In genomic region chr1:219521325-219521724, GRCh38 we compare ENCODE assay signal across 38 cellular contexts.
"Had no signal": no experiment of that assay in that cellular context is flagged by ENCODE, and none has a peak within 500 bp of the region (broad histone marks: within the 10 kb centered on the region; RNA-seq: fewer than 3 reads in every experiment).

No MANE protein-coding gene starts in this region.

- ATAC-seq: activated CD4-positive, alpha-beta T cell treated with anti-CD3 and anti-CD28 coated beads for 36 hours; activated CD4-positive, CD25-positive, alpha-beta regulatory T cell treated with anti-CD3 and anti-CD28 coated beads, Interleukin-2, amount 50 U/mL, for 24 hours; activated CD8-positive, alpha-beta memory T cell treated with anti-CD3 and anti-CD28 coated beads, Interleukin-2, amount 10 ng/mL, durations not matched to agents 7 days and 5 days; activated CD8-positive, alpha-beta T cell treated with anti-CD3 and anti-CD28 coated beads, Interleukin-2, amount 10 ng/mL, durations not matched to agents 7 days and 5 days; activated naive CD8-positive, alpha-beta T cell treated with anti-CD3 and anti-CD28 coated beads, Interleukin-2, amount 50 U/mL, for 24 hours; body of pancreas; WTC11 had no signal

- H3K4me1 ChIP-seq: adrenal gland, body of pancreas, breast epithelium had no signal

- H3K27me3 ChIP-seq: adrenal gland, body of pancreas, brain microvascular endothelial cell, breast epithelium had no signal

- H3K36me3 ChIP-seq: adrenal gland, brain microvascular endothelial cell, breast epithelium, WERI-Rb-1 had no signal

- DNase-seq: activated CD4-positive, alpha-beta memory T cell treated with anti-CD3 and anti-CD28 coated beads, Interleukin-2, amount 10 ng/mL, durations not matched to agents 7 days and 5 days; activated CD4-positive, alpha-beta T cell treated with anti-CD3 and anti-CD28 coated beads for 1 hour; activated CD4-positive, alpha-beta T cell treated with anti-CD3 and anti-CD28 coated beads for 36 hours; activated CD4-positive, alpha-beta T cell treated with anti-CD3 and anti-CD28 coated beads for 48 hours; activated CD4-positive, alpha-beta T cell treated with anti-CD3 and anti-CD28 coated beads, Interleukin-2, amount 10 ng/mL, durations not matched to agents 7 days and 5 days; activated CD4-positive, alpha-beta T cell treated with anti-CD3 and anti-CD28 coated beads, Interleukin-2, amount 50 U/mL, for 48 hours; activated CD4-positive, CD25-positive, alpha-beta regulatory T cell; activated CD8-positive, alpha-beta memory T cell treated with anti-CD3 and anti-CD28 coated beads for 24 hours; activated CD8-positive, alpha-beta memory T cell treated with anti-CD3 and anti-CD28 coated beads, Interleukin-2, amount 10 ng/mL, durations not matched to agents 7 days and 5 days; activated CD8-positive, alpha-beta memory T cell treated with anti-CD3 and anti-CD28 coated beads, Interleukin-2, amount 50 U/mL, for 48 hours; activated CD8-positive, alpha-beta T cell treated with anti-CD3 and anti-CD28 coated beads, Interleukin-2, amount 10 ng/mL, durations not matched to agents 7 days and 5 days; activated effector memory CD4-positive, alpha-beta T cell treated with Interleukin-2 at 50 U/mL for 16 hours; activated gamma-delta T cell; activated naive CD4-positive, alpha-beta T cell treated with anti-CD3 and anti-CD28 coated beads, Interleukin-2, amount 10 ng/mL, durations not matched to agents 7 days and 5 days; activated naive CD4-positive, alpha-beta T cell treated with Interleukin-2 at 50 U/mL for 16 hours; activated naive CD8-positive, alpha-beta T cell treated with anti-CD3 and anti-CD28 coated beads, Interleukin-2, amount 10 ng/mL, durations not matched to agents 7 days and 5 days; activated naive CD8-positive, alpha-beta T cell treated with anti-CD3 and anti-CD28 coated beads, Interleukin-2, amount 50 U/mL, for 24 hours; activated T-cell treated with anti-CD3 and anti-CD28 coated beads, Interleukin-2, amount 50 U/mL, for 24 hours; activated T-cell treated with anti-CD3 and anti-CD28 coated beads, Interleukin-2, amount 50 U/mL, for 48 hours; adrenal gland; amniotic stem cell; aorta; body of pancreas; brain microvascular endothelial cell; central memory CD4-positive, alpha-beta T cell; SW 1271; T-helper 1 cell; T-helper 2 cell; T-helper 9 cell; WERI-Rb-1 had no signal

- H3K36me3 Mint-ChIP-seq: activated CD8-positive, alpha-beta memory T cell treated with anti-CD3 and anti-CD28 coated beads, Interleukin-2, amount 10 ng/mL, durations not matched to agents 7 days and 5 days; activated naive CD4-positive, alpha-beta T cell treated with anti-CD3 and anti-CD28 coated beads, Interleukin-2, amount 10 ng/mL, durations not matched to agents 7 days and 5 days; activated naive CD4-positive, alpha-beta T cell treated with anti-CD3 and anti-CD28 coated beads, Interleukin-2, amount 50 U/mL, for 24 hours; activated naive CD8-positive, alpha-beta T cell; activated naive CD8-positive, alpha-beta T cell treated with anti-CD3 and anti-CD28 coated beads, Interleukin-2, amount 10 ng/mL, durations not matched to agents 7 days and 5 days had no signal

- H3K4me1 Mint-ChIP-seq: activated CD4-positive, alpha-beta memory T cell treated with anti-CD3 and anti-CD28 coated beads, Interleukin-2, amount 10 ng/mL, durations not matched to agents 7 days and 5 days; activated CD4-positive, alpha-beta T cell treated with anti-CD3 and anti-CD28 coated beads for 36 hours; activated CD4-positive, alpha-beta T cell treated with anti-CD3 and anti-CD28 coated beads, Interleukin-2, amount 10 ng/mL, durations not matched to agents 7 days and 5 days; activated CD8-positive, alpha-beta memory T cell treated with anti-CD3 and anti-CD28 coated beads, Interleukin-2, amount 10 ng/mL, durations not matched to agents 7 days and 5 days; activated naive CD4-positive, alpha-beta T cell treated with anti-CD3 and anti-CD28 coated beads, Interleukin-2, amount 10 ng/mL, durations not matched to agents 7 days and 5 days; activated naive CD4-positive, alpha-beta T cell treated with anti-CD3 and anti-CD28 coated beads, Interleukin-2, amount 50 U/mL, for 24 hours; activated naive CD8-positive, alpha-beta T cell treated with anti-CD3 and anti-CD28 coated beads, Interleukin-2, amount 10 ng/mL, durations not matched to agents 7 days and 5 days; activated naive CD8-positive, alpha-beta T cell treated with anti-CD3 and anti-CD28 coated beads, Interleukin-2, amount 50 U/mL, for 24 hours had no signal

- H3K27ac ChIP-seq: adrenal gland, body of pancreas, brain microvascular endothelial cell, breast epithelium, WERI-Rb-1 had no signal

- H3K4me3 Mint-ChIP-seq: activated CD4-positive, alpha-beta memory T cell treated with anti-CD3 and anti-CD28 coated beads, Interleukin-2, amount 10 ng/mL, durations not matched to agents 7 days and 5 days; activated CD4-positive, alpha-beta T cell treated with anti-CD3 and anti-CD28 coated beads for 36 hours; activated CD4-positive, alpha-beta T cell treated with anti-CD3 and anti-CD28 coated beads, Interleukin-2, amount 10 ng/mL, durations not matched to agents 7 days and 5 days; activated CD8-positive, alpha-beta memory T cell treated with anti-CD3 and anti-CD28 coated beads, Interleukin-2, amount 10 ng/mL, durations not matched to agents 7 days and 5 days; activated CD8-positive, alpha-beta T cell treated with anti-CD3 and anti-CD28 coated beads, Interleukin-2, amount 10 ng/mL, durations not matched to agents 7 days and 5 days; activated naive CD4-positive, alpha-beta T cell treated with anti-CD3 and anti-CD28 coated beads, Interleukin-2, amount 10 ng/mL, durations not matched to agents 7 days and 5 days; activated naive CD4-positive, alpha-beta T cell treated with anti-CD3 and anti-CD28 coated beads, Interleukin-2, amount 50 U/mL, for 24 hours; activated naive CD8-positive, alpha-beta T cell; activated naive CD8-positive, alpha-beta T cell treated with anti-CD3 and anti-CD28 coated beads, Interleukin-2, amount 10 ng/mL, durations not matched to agents 7 days and 5 days; activated naive CD8-positive, alpha-beta T cell treated with anti-CD3 and anti-CD28 coated beads, Interleukin-2, amount 50 U/mL, for 24 hours; activated T-cell treated with anti-CD3 and anti-CD28 coated beads, Interleukin-2, amount 50 U/mL, for 24 hours; T-helper 1 cell treated with Interleukin-12 subunit alpha and Interleukin-12 subunit beta and Interleukin-4 antibody, amounts not matched to agents 30 μg/mL and 1 μg/mL, for 36 hours; T-helper 2 cell treated with Interferon-gamma antibody and Interleukin-4, amounts not matched to agents 5 μg/mL and 100 μg/mL, for 36 hours; WTC11 had no signal

- H3K27ac Mint-ChIP-seq: activated CD4-positive, alpha-beta memory T cell treated with anti-CD3 and anti-CD28 coated beads, Interleukin-2, amount 10 ng/mL, durations not matched to agents 7 days and 5 days; activated CD4-positive, alpha-beta T cell treated with anti-CD3 and anti-CD28 coated beads for 36 hours; activated CD4-positive, alpha-beta T cell treated with anti-CD3 and anti-CD28 coated beads, Interleukin-2, amount 10 ng/mL, durations not matched to agents 7 days and 5 days; activated CD8-positive, alpha-beta memory T cell treated with anti-CD3 and anti-CD28 coated beads, Interleukin-2, amount 10 ng/mL, durations not matched to agents 7 days and 5 days; activated CD8-positive, alpha-beta T cell treated with anti-CD3 and anti-CD28 coated beads, Interleukin-2, amount 10 ng/mL, durations not matched to agents 7 days and 5 days; activated naive CD4-positive, alpha-beta T cell treated with anti-CD3 and anti-CD28 coated beads, Interleukin-2, amount 10 ng/mL, durations not matched to agents 7 days and 5 days; activated naive CD4-positive, alpha-beta T cell treated with anti-CD3 and anti-CD28 coated beads, Interleukin-2, amount 50 U/mL, for 24 hours; activated naive CD8-positive, alpha-beta T cell; activated naive CD8-positive, alpha-beta T cell treated with anti-CD3 and anti-CD28 coated beads, Interleukin-2, amount 10 ng/mL, durations not matched to agents 7 days and 5 days; activated naive CD8-positive, alpha-beta T cell treated with anti-CD3 and anti-CD28 coated beads, Interleukin-2, amount 50 U/mL, for 24 hours; activated T-cell treated with anti-CD3 and anti-CD28 coated beads, Interleukin-2, amount 50 U/mL, for 24 hours; activated T-helper 2 cell treated with anti-CD3 and anti-CD28 coated beads, Interferon-gamma antibody, Interleukin-2, Interleukin-4, amounts not matched to agents 10 μg/mL and 5 μg/mL and 100 μg/mL, durations not matched to agents 14 hours and 24 hours and 36 hours; T-helper 1 cell treated with Interleukin-12 subunit alpha and Interleukin-12 subunit beta and Interleukin-4 antibody, amounts not matched to agents 30 μg/mL and 1 μg/mL, for 36 hours; T-helper 2 cell treated with Interferon-gamma antibody and Interleukin-4, amounts not matched to agents 5 μg/mL and 100 μg/mL, for 36 hours; WTC11 had no signal

- H3K9me3 Mint-ChIP-seq: activated CD4-positive, alpha-beta memory T cell treated with anti-CD3 and anti-CD28 coated beads, Interleukin-2, amount 10 ng/mL, durations not matched to agents 7 days and 5 days; activated CD4-positive, alpha-beta T cell treated with anti-CD3 and anti-CD28 coated beads, Interleukin-2, amount 10 ng/mL, durations not matched to agents 7 days and 5 days; activated naive CD4-positive, alpha-beta T cell treated with anti-CD3 and anti-CD28 coated beads, Interleukin-2, amount 10 ng/mL, durations not matched to agents 7 days and 5 days; activated naive CD4-positive, alpha-beta T cell treated with anti-CD3 and anti-CD28 coated beads, Interleukin-2, amount 50 U/mL, for 24 hours; activated naive CD8-positive, alpha-beta T cell treated with anti-CD3 and anti-CD28 coated beads, Interleukin-2, amount 10 ng/mL, durations not matched to agents 7 days and 5 days; activated naive CD8-positive, alpha-beta T cell treated with anti-CD3 and anti-CD28 coated beads, Interleukin-2, amount 50 U/mL, for 24 hours; activated T-cell treated with anti-CD3 and anti-CD28 coated beads, Interleukin-2, amount 50 U/mL, for 24 hours; activated T-helper 2 cell treated with anti-CD3 and anti-CD28 coated beads, Interferon-gamma antibody, Interleukin-2, Interleukin-4, amounts not matched to agents 10 μg/mL and 5 μg/mL and 100 μg/mL, durations not matched to agents 14 hours and 24 hours and 36 hours; T-helper 1 cell treated with Interleukin-12 subunit alpha and Interleukin-12 subunit beta and Interleukin-4 antibody, amounts not matched to agents 30 μg/mL and 1 μg/mL, for 36 hours; T-helper 2 cell treated with Interferon-gamma antibody and Interleukin-4, amounts not matched to agents 5 μg/mL and 100 μg/mL, for 36 hours had no signal

- H3K9me3 ChIP-seq: adrenal gland, body of pancreas, breast epithelium had no signal

- H3K27me3 Mint-ChIP-seq: activated CD4-positive, alpha-beta memory T cell treated with anti-CD3 and anti-CD28 coated beads, Interleukin-2, amount 10 ng/mL, durations not matched to agents 7 days and 5 days; activated CD4-positive, alpha-beta T cell treated with anti-CD3 and anti-CD28 coated beads for 36 hours; activated CD4-positive, alpha-beta T cell treated with anti-CD3 and anti-CD28 coated beads, Interleukin-2, amount 10 ng/mL, durations not matched to agents 7 days and 5 days; activated CD8-positive, alpha-beta memory T cell treated with anti-CD3 and anti-CD28 coated beads, Interleukin-2, amount 10 ng/mL, durations not matched to agents 7 days and 5 days; activated naive CD4-positive, alpha-beta T cell treated with anti-CD3 and anti-CD28 coated beads, Interleukin-2, amount 10 ng/mL, durations not matched to agents 7 days and 5 days; activated naive CD4-positive, alpha-beta T cell treated with anti-CD3 and anti-CD28 coated beads, Interleukin-2, amount 50 U/mL, for 24 hours; activated naive CD8-positive, alpha-beta T cell; activated naive CD8-positive, alpha-beta T cell treated with anti-CD3 and anti-CD28 coated beads, Interleukin-2, amount 10 ng/mL, durations not matched to agents 7 days and 5 days; activated naive CD8-positive, alpha-beta T cell treated with anti-CD3 and anti-CD28 coated beads, Interleukin-2, amount 50 U/mL, for 24 hours; activated T-cell treated with anti-CD3 and anti-CD28 coated beads, Interleukin-2, amount 50 U/mL, for 24 hours had no signal

- H3K4me3 ChIP-seq: adrenal gland, body of pancreas, breast epithelium had no signal
